16 cellular contexts compared by ENCODE assay signal in the genomic region with DNA sequence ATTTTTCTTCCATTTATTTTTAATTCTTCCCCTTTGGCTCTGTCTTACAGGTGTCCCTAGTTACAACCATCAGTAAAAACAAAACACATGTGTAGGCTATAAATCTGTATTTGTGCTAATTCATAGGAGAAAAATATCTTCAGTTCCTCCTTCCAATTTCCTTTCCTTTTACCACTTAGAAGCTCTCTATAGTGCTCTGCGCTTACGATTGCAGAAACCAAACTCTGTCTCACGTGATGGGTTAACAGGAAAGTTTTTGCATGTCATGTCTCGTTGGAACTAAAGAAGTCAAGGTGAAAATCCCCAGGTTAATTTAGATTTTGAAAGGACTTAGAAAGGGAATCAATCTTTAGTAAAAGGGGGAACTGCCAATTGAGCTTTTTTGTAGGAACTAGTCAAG.
DNase-seq lines count a peak whose midpoint lies in the region; ATAC-seq and TF ChIP-seq lines count a peak whose summit lies in the region.
"Had no signal": no experiment of that assay in that cellular context is flagged by ENCODE, and none has a peak within 500 bp of the region (broad histone marks: within the 10 kb centered on the region; RNA-seq: fewer than 3 reads in every experiment).

No MANE protein-coding gene starts in this region.

- H3K4me1 ChIP-seq in left lung: no peaks in the 10 kb centered on the region

- H3K27me3 ChIP-seq in left lung: no peaks in the 10 kb centered on the region

- intact Hi-C loops in left lung (cut with DNase I): no loop called here

- peak; percentile 9 for DNase-seq in germinal center (ENCODE audit: low spot score)
- no peak for DNase-seq in left lung
- DNase-seq in activated naive CD4-positive, alpha-beta T cell (lab: John Stamatoyannopoulos, UW): no peak
- DNase-seq in AG08395 (ENCODE audit: low spot score): no peak
- no peak for DNase-seq in G401 (ENCODE audit: low spot score)
- DNase-seq: DMS79, NCI-H1048, NCI-H2171 treated with DMSO at 0.1 percent for 48 hours, OCI-M1, posterior cingulate gyrus, SW 1271 had no signal

- H3K36me3 ChIP-seq in left lung: no peaks in the 10 kb centered on the region

- no peak for TF ChIP-seq CTCF in left lung (IDR thresholded peaks at IDR 0.05)

- no peak overlapping the region for H3K4me3 ChIP-seq in left lung

- H3K9me3 ChIP-seq in left lung: no peaks in the 10 kb centered on the region

- H3K27ac ChIP-seq in left lung: no peak overlapping the region

- ATAC-seq in GM18861 (IDR thresholded peaks at IDR 0.05; ENCODE audit: unreplicated experiment): peak; percentile 58
- ATAC-seq in GM21576 (IDR thresholded peaks at IDR 0.05; ENCODE audit: unreplicated experiment): peak; percentile 76
- ATAC-seq in HG03103 (IDR thresholded peaks at IDR 0.05; ENCODE audit: low read depth, unreplicated experiment): peak; percentile 80
- ATAC-seq in left lung: no peak
- ATAC-seq: HepG2, WTC11 had no signal

- in situ Hi-C loops in G401 (cut with HindIII; ENCODE audit: low sequenced_read_pairs): no loop called here
